Comparison of ENCODE assay signal across 18 cellular contexts in the genomic region with DNA sequence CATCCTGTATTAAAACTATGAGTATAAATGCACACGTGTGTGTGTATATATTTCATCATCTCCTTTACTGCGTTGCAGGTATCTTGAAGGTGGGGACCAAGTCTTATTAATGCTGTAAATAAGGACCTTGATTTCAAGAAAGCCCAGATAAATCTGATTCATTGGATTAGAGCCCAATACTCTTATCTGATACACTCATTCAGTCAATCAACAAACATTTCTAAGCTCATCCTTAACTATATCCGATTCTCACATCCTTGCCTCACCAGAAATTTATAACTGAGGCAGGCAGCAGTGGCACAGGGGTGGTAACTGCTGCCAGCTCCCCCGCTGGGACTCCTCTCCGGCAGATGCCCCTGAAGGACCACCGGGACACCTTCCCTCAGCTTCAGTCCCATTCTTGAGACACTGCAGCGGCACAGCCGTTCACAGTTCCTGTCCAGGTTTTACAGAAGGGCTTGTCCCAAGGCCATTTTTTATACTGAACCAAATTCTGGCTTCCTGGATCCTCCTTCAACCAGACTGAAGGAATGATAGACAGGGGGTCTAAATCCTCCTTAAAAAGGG. TPM values are rescaled to one million over a fixed set of nuclear protein-coding genes. Genes with fewer than 3 reads are reported as not detected.
A peak's percentile ranks its signal among the peaks of the same experiment; 100 is the strongest.
DNase-seq lines count a peak whose midpoint lies in the region; ATAC-seq, FAIRE-seq and TF ChIP-seq lines count a peak whose summit lies in the region.
"Had no signal": no experiment of that assay in that cellular context is flagged by ENCODE, and none has a peak within 500 bp of the region (broad histone marks: within the 10 kb centered on the region; RNA-seq: fewer than 3 reads in every experiment).

No MANE protein-coding gene starts in this region.

- H2AFZ ChIP-seq in HepG2 (ENCODE audit: low read length) (no peak overlapping the region), trophoblast cell (ENCODE audit: insufficient read depth, low read length, poor library complexity) (no peak overlapping the region)
- H2AFZ ChIP-seq: GM23248 had no signal

- peaks cover 24% of the 10 kb centered on the region for H3K9me3 Mint-ChIP-seq in WTC11
- peaks cover 34% of the 10 kb centered on the region for H3K9me3 Mint-ChIP-seq in nephron progenitor cell

- WGBS in HepG2 (ENCODE audit: low lambda C conversion rate) = over 99% methylated on average over 8 of the region's 8 CpGs
- WGBS in right lobe of liver (ENCODE audit: insufficient coverage, low coverage, low lambda C conversion rate, missing lambda C conversion rate) = 93% methylated on average over 6 of the region's 8 CpGs
- no CpG with 5 or more reads among the region's 8 CpGs for WGBS in trophoblast cell (ENCODE audit: extremely low coverage, insufficient coverage, insufficient read length)

- no peaks in the 10 kb centered on the region for H3K79me2 ChIP-seq in HepG2 (ENCODE audit: insufficient read depth, low read length)
- no peaks in the 10 kb centered on the region for H3K79me2 ChIP-seq in trophoblast cell (ENCODE audit: control insufficient read depth, insufficient read depth, low read length, poor library complexity)

- H3K36me3 Mint-ChIP-seq in WTC11 (peaks cover 26% of the 10 kb centered on the region), nephron progenitor cell (ENCODE audit: low read depth) (peaks cover 40% of the 10 kb centered on the region)
- H3K36me3 Mint-ChIP-seq: CD4-positive, CD25-positive, alpha-beta regulatory T cell had no signal

- peaks cover 0 to 3% of the 10 kb centered on the region in 2 experiments; a peak in 1 of 5 replicates for H3K36me3 ChIP-seq in HepG2 (replicated peaks in 1 of 2; ENCODE audit: control insufficient read depth in 1 of 2, insufficient read depth in 2 of 2, low read length in 2 of 2)
- H3K36me3 ChIP-seq in right lobe of liver = no peaks in the 10 kb centered on the region
- H3K36me3 ChIP-seq in upper lobe of right lung = no peaks in the 10 kb centered on the region
- H3K36me3 ChIP-seq in trophoblast cell (ENCODE audit: control insufficient read depth in 1 of 2, insufficient read depth in 2 of 2, low read length in 2 of 2) = peaks cover 10% of the 10 kb centered on the region in 2 experiments
- H3K36me3 ChIP-seq: BE2C, HAP-1 had no signal

- TF ChIP-seq RAD21 in HepG2 (CRISPR knock-in tag; IDR thresholded peaks at IDR 0.05) = no peak

- H3K4ac ChIP-seq in trophoblast cell (ENCODE audit: low read depth, low read length) = no peak overlapping the region

- no peak overlapping the region for H2BK5ac ChIP-seq in trophoblast cell (ENCODE audit: low read depth, low read length, poor library complexity)

- no peak for TF ChIP-seq POLR2A in HepG2 (IDR thresholded peaks at IDR 0.05; ENCODE audit: insufficient read depth in 1 of 2, low read depth in 2 of 2, low read length in 2 of 2)
- no peak for TF ChIP-seq POLR2A in right lobe of liver (IDR thresholded peaks at IDR 0.05)

- DNase-seq in HepG2 (ENCODE audit: low spot score) (no peak), right lobe of liver (no peak), WTC11 (ENCODE audit: low spot score) (no peak), nephron progenitor cell (no peak), upper lobe of right lung (peak; percentile 23), trophoblast cell (no peak)
- DNase-seq: BE2C; C1 segment of cervical spinal cord; CD4-positive, CD25-positive, alpha-beta regulatory T cell; DMS 273 treated with DMSO at 0.1 percent for 48 hours; DMS53; DND-41; EL; GM23248 had no signal

- H2AK5ac ChIP-seq in trophoblast cell (ENCODE audit: low read length) = no peak overlapping the region

- ATAC-seq in HepG2 (no peak), right lobe of liver (no peak), WTC11 (no peak), upper lobe of right lung (no peak), GM18867 (IDR thresholded peaks at IDR 0.05; ENCODE audit: unreplicated experiment) (no peak)
- ATAC-seq: GM12878 had no signal

- H3K27ac Mint-ChIP-seq in WTC11 (peak overlapping the region; percentile 19; the same call in 1 of the 2 replicates), nephron progenitor cell (peak overlapping the region; percentile 63)
- H3K27ac Mint-ChIP-seq: CD4-positive, CD25-positive, alpha-beta regulatory T cell had no signal

- no peak overlapping the region for H3K9ac ChIP-seq in HepG2 (ENCODE audit: insufficient read depth, low read depth, low read length)
- H3K9ac ChIP-seq in trophoblast cell (ENCODE audit: low read length) = no peak overlapping the region
- H3K9ac ChIP-seq: GM23248 had no signal

- H3K4me1 ChIP-seq in HepG2 (ENCODE audit: insufficient read depth, low read length) = no peaks in the 10 kb centered on the region
- H3K4me1 ChIP-seq in right lobe of liver = no peaks in the 10 kb centered on the region
- no peaks in the 10 kb centered on the region for H3K4me1 ChIP-seq in upper lobe of right lung
- H3K4me1 ChIP-seq in trophoblast cell (ENCODE audit: control insufficient read depth in 1 of 2, insufficient read depth in 2 of 2, low read length in 2 of 2) = peaks cover 0 to 3% of the 10 kb centered on the region in 2 experiments
- H3K4me1 ChIP-seq: BE2C, HAP-1 had no signal

- TF ChIP-seq CTCF in HepG2 (CRISPR knock-in tag; IDR thresholded peaks at IDR 0.05) = no peak
- TF ChIP-seq CTCF in right lobe of liver (IDR thresholded peaks at IDR 0.05) = no peak
- TF ChIP-seq CTCF in WTC11 (IDR thresholded peaks at IDR 0.05) = no peak
- no peak for TF ChIP-seq CTCF in nephron progenitor cell (IDR thresholded peaks at IDR 0.05)
- no peak for TF ChIP-seq CTCF in upper lobe of right lung (IDR thresholded peaks at IDR 0.05)

- H3K4me3 ChIP-seq in HepG2 (replicated peaks in 1 of 3; ENCODE audit: insufficient read depth in 1 of 3, low read depth in 2 of 3, low read length in 3 of 3) = no peak overlapping the region
- no peak overlapping the region for H3K4me3 ChIP-seq in right lobe of liver
- H3K4me3 ChIP-seq in upper lobe of right lung = no peak overlapping the region
- H3K4me3 ChIP-seq in trophoblast cell (ENCODE audit: low read depth, low read length) = no peak overlapping the region
- H3K4me3 ChIP-seq: GM12878, GM23248, HAP-1 had no signal

- no TSS peak for BruUV-seq in HepG2 (replicated peaks; lab: Mats Ljungman, UMichigan)

- no peak overlapping the region for H2BK12ac ChIP-seq in trophoblast cell (ENCODE audit: low read length)

- intact Hi-C loops in HepG2 (cut with micrococcal nuclease; ENCODE audit: unreplicated experiment) = loop anchor here (5.0 kb wide), 1 partner anchor 1192 kb away; no protein-coding TSS in a partner anchor
- intact Hi-C loops in right lobe of liver (cut with DNase I) = no loop called here
- intact Hi-C loops in upper lobe of right lung (cut with DNase I) = no loop called here

- H3K4me2 ChIP-seq in HepG2 (ENCODE audit: low read depth, low read length) = no peak overlapping the region
- H3K4me2 ChIP-seq in trophoblast cell (ENCODE audit: low read length) = no peak overlapping the region

- H3K18ac ChIP-seq in trophoblast cell (ENCODE audit: low read length) = no peak overlapping the region

- H4K91ac ChIP-seq in trophoblast cell (ENCODE audit: low read depth, low read length) = no peak overlapping the region

- H3K9me3 ChIP-seq in HepG2 (ENCODE audit: low read length) (no peaks in the 10 kb centered on the region), right lobe of liver (no peaks in the 10 kb centered on the region), upper lobe of right lung (no peaks in the 10 kb centered on the region), trophoblast cell (ENCODE audit: insufficient read depth, low read depth, low read length) (peaks cover 8% of the 10 kb centered on the region)
- H3K9me3 ChIP-seq: BE2C had no signal

- H3K23ac ChIP-seq in trophoblast cell (ENCODE audit: low read length) = no peak overlapping the region

- TF ChIP-seq EP300 in HepG2 (IDR thresholded peaks at IDR 0.05; ENCODE audit: low read depth in 2 of 2, low read length in 2 of 2) (no peak), HepG2 (CRISPR knock-in tag; IDR thresholded peaks at IDR 0.05; ENCODE audit: borderline replicate concordance) (no peak)

- in situ Hi-C loops in HepG2 (cut with HindIII; ENCODE audit: extremely low pct_ligation_motif_present, low pct_unique_long_range_greater_than_20kb) = no loop called here

- H3K4me3 Mint-ChIP-seq in WTC11 = no peak overlapping the region
- H3K4me3 Mint-ChIP-seq in nephron progenitor cell = no peak overlapping the region
- H3K4me3 Mint-ChIP-seq: CD4-positive, CD25-positive, alpha-beta regulatory T cell had no signal

- POLR2A ChIA-PET in HepG2 (lab: Yijun Ruan, JAX) (no interaction called here), WTC11 (lab: Charles Lee) (no interaction called here)

- no peaks in the 10 kb centered on the region for H3K27me3 Mint-ChIP-seq in WTC11 (ENCODE audit: low read depth)
- peaks cover 3% of the 10 kb centered on the region for H3K27me3 Mint-ChIP-seq in nephron progenitor cell (ENCODE audit: low read depth, poor library complexity)

- FAIRE-seq in HepG2 (lab: Jason Lieb, UNC) = no peak
- FAIRE-seq: GM12878, GM19239 had no signal

- H3K27ac ChIP-seq in HepG2 (ENCODE audit: extremely low read length, insufficient read depth, low read length) (no peak overlapping the region), right lobe of liver (no peak overlapping the region), upper lobe of right lung (no peak overlapping the region), trophoblast cell (ENCODE audit: low read depth, low read length) (no peak overlapping the region)
- H3K27ac ChIP-seq: GM23248 had no signal

- CTCF ChIA-PET in HepG2 (lab: Yijun Ruan, JAX; ENCODE audit: low intra/inter-chr PET ratio, low total read pairs) = no interaction called here
- CTCF ChIA-PET in WTC11 (lab: Charles Lee) = interaction anchor here (1.3 kb wide), 1 partner anchor 12 kb away, joined by 3 read pairs; no protein-coding TSS in a partner anchor

- H4K12ac ChIP-seq in trophoblast cell (ENCODE audit: low read depth, low read length) = no peak overlapping the region

- H3K27me3 ChIP-seq in HepG2 (ENCODE audit: control insufficient read depth in 1 of 2, insufficient read depth in 2 of 2, low read length in 2 of 2) (no peaks in the 10 kb centered on the region), right lobe of liver (no peaks in the 10 kb centered on the region), upper lobe of right lung (no peaks in the 10 kb centered on the region), trophoblast cell (ENCODE audit: insufficient read depth, low read length) (no peaks in the 10 kb centered on the region)
- H3K27me3 ChIP-seq: BE2C had no signal

- no peak overlapping the region for H2BK120ac ChIP-seq in trophoblast cell (ENCODE audit: insufficient read depth, low read length, poor library complexity)

- H3K4me1 Mint-ChIP-seq in WTC11 (no peaks in the 10 kb centered on the region), nephron progenitor cell (peaks cover 5% of the 10 kb centered on the region)
- H3K4me1 Mint-ChIP-seq: CD4-positive, CD25-positive, alpha-beta regulatory T cell had no signal

- H4K20me1 ChIP-seq in HepG2 (ENCODE audit: insufficient read depth, low read length) = no peaks in the 10 kb centered on the region

- no peak overlapping the region for H4K8ac ChIP-seq in trophoblast cell (ENCODE audit: low read depth, low read length)

- H3K14ac ChIP-seq in trophoblast cell (ENCODE audit: low read length) = no peak overlapping the region

- H3K79me1 ChIP-seq in trophoblast cell (ENCODE audit: low read length) = no peaks in the 10 kb centered on the region

RNA-seq across cellular contexts. Expression of a gene that starts 54.0 kb away (rescaled TPM):
- 37.2 and 54.0 TPM in 2 replicates for total RNA-seq in HepG2 (2016; rRNA removed; fragmentation: Illumina TruSeq; extraction: Trizol)
- total RNA-seq in HepG2 (2016; cell fraction: cytosol; rRNA removed; fragmentation: Illumina TruSeq; extraction: Trizol; ENCODE audit: low read depth) = 362 and 379 TPM in 2 replicates
- total RNA-seq in HepG2 (2016; cell fraction: insoluble cytoplasmic fraction; rRNA removed; fragmentation: Illumina TruSeq; extraction: Trizol) = 32.4 and 58.8 TPM in 2 replicates
- 234 and 253 TPM in 2 replicates for total RNA-seq in HepG2 (2016; cell fraction: membrane; rRNA removed; fragmentation: Illumina TruSeq; extraction: Trizol)
- 25.6 and 29.4 TPM in 2 replicates for total RNA-seq in HepG2 (2016; cell fraction: nucleus; rRNA removed; fragmentation: Illumina TruSeq; extraction: Trizol)
- polyA plus RNA-seq in HepG2 (2011; rRNA removed) = 103 and 113 TPM in 2 replicates
- 80.0 TPM in 2 replicates for polyA plus RNA-seq in HepG2 (2011; cell fraction: cytosol; rRNA removed)
- 27.5 and 33.8 TPM in 2 replicates for polyA plus RNA-seq in HepG2 (2011; cell fraction: nucleus; rRNA removed)
- polyA plus RNA-seq in HepG2 (2012) = 83.2 and 95.1 TPM in 2 replicates
- 889 and 952 TPM in 2 replicates for polyA plus RNA-seq in HepG2 (2016; cell fraction: cytosol; fragmentation: Illumina TruSeq; extraction: Trizol; ENCODE audit: low read depth)
- 61.2 and 81.9 TPM in 2 replicates for polyA plus RNA-seq in HepG2 (2016; cell fraction: insoluble cytoplasmic fraction; fragmentation: Illumina TruSeq; extraction: Trizol; ENCODE audit: low read depth)
- 488 and 495 TPM in 2 replicates for polyA plus RNA-seq in HepG2 (2016; cell fraction: membrane; fragmentation: Illumina TruSeq; extraction: Trizol; ENCODE audit: low read depth)
- polyA plus RNA-seq in HepG2 (2016; cell fraction: nucleus; fragmentation: Illumina TruSeq; extraction: Trizol; ENCODE audit: insufficient read depth, low read depth) = 59.1 and 78.9 TPM in 2 replicates
- polyA minus RNA-seq in HepG2 (2011; rRNA and poly(A)+ RNA removed; ENCODE audit: low replicate concordance) = 61.6 and 63.3 TPM in 2 replicates
- 27.4 and 34.8 TPM in 2 replicates for polyA minus RNA-seq in HepG2 (2011; cell fraction: cytosol; rRNA and poly(A)+ RNA removed)
- 22.8 and 23.6 TPM in 2 replicates for polyA minus RNA-seq in HepG2 (2011; cell fraction: nucleus; rRNA and poly(A)+ RNA removed)
- 100 to 1,000 TPM in 4 of 6 experiments, 10 to 100 TPM in 2; 34.7 to 160 (median 137) TPM for total RNA-seq in right lobe of liver
- 108 to 112 TPM (median 110 TPM) in 3 replicates for total RNA-seq in WTC11 (2021)
- total RNA-seq in upper lobe of right lung = 530 TPM
- polyA plus RNA-seq in trophoblast cell (2013) = 402 and 424 TPM in 2 replicates
